15 cellular contexts compared by ENCODE assay signal in genomic region chr10:8047452-8048280, GRCh38. TPM values are rescaled to one million over a fixed set of nuclear protein-coding genes. Genes with fewer than 3 reads are reported as not detected.
DNase-seq lines count a peak whose midpoint lies in the region; ATAC-seq and TF ChIP-seq lines count a peak whose summit lies in the region.
"Had no signal": no experiment of that assay in that cellular context is flagged by ENCODE, and none has a peak within 500 bp of the region (broad histone marks: within the 10 kb centered on the region; RNA-seq: fewer than 3 reads in every experiment).

No MANE protein-coding gene starts in this region.

- peaks cover 95% of the 10 kb centered on the region for H3K27me3 Mint-ChIP-seq in H9 (ENCODE audit: low read depth)
- peaks cover 100% of the 10 kb centered on the region for H3K27me3 Mint-ChIP-seq in nephron (ENCODE audit: low read depth)

- peak overlapping the region; percentile 93 for H3K4me3 ChIP-seq in BE2C (ENCODE audit: low read depth, low read length)
- H3K4me3 ChIP-seq in ectodermal cell (ENCODE audit: insufficient read depth, low read depth, low read length), result peak overlapping the region; percentile 16
- no peak overlapping the region for H3K4me3 ChIP-seq in transverse colon
- H3K4me3 ChIP-seq: esophagus squamous epithelium had no signal

- no peak overlapping the region for H4K91ac ChIP-seq in H9 (ENCODE audit: insufficient read length, low read depth, low read length)

- no peak overlapping the region for H3K23ac ChIP-seq in H9 (ENCODE audit: insufficient read length, low read depth, low read length)

- TF ChIP-seq POLR2A in transverse colon (IDR thresholded peaks at IDR 0.05), result no peak

- H3K4me1 ChIP-seq in BE2C (no peaks in the 10 kb centered on the region), H9 (ENCODE audit: insufficient read depth, low read length) (no peaks in the 10 kb centered on the region; the same call in 1 of the 2 replicates), ectodermal cell (ENCODE audit: control insufficient read depth, insufficient read depth, low read length) (peaks cover 54% of the 10 kb centered on the region), transverse colon (peaks cover 15 to 67% (median 48%) of the 10 kb centered on the region in 4 donors)

- H3K9me3 Mint-ChIP-seq in H9 (peaks cover 0 to 3% of the 10 kb centered on the region in 2 experiments; a peak in 3 of 5 replicates), nephron (no peaks in the 10 kb centered on the region)
- H3K9me3 Mint-ChIP-seq: activated naive CD4-positive, alpha-beta T cell treated with anti-CD3 and anti-CD28 coated beads for 36 hours had no signal

- DNase-seq in BE2C (peak; percentile 62), H9 (no peak), transverse colon (no peak), DMS153 treated with DMSO at 0.1 percent for 48 hours (lab: John Stamatoyannopoulos, UW; ENCODE audit: unreplicated experiment) (no peak), anterior cingulate cortex (lab: John Stamatoyannopoulos, UW) (no peak)
- DNase-seq: cerebellar nuclear complex, esophagus squamous epithelium had no signal

- no peak overlapping the region for H2AK5ac ChIP-seq in H9 (ENCODE audit: insufficient read length, low read length)

- TF ChIP-seq CTCF in BE2C (IDR thresholded peaks at IDR 0.05; ENCODE audit: low read depth, low read length), result no peak
- no peak for TF ChIP-seq CTCF in H9 (conservative IDR thresholded peaks at IDR 0.05)
- TF ChIP-seq CTCF in nephron (IDR thresholded peaks at IDR 0.05; ENCODE audit: unreplicated experiment in 3 of 3), result no peak
- TF ChIP-seq CTCF in transverse colon (IDR thresholded peaks at IDR 0.05), result no peak

- H3K27me3 ChIP-seq in BE2C (no peaks in the 10 kb centered on the region), H9 (ENCODE audit: insufficient read depth, low read length) (peaks cover 96% of the 10 kb centered on the region), ectodermal cell (ENCODE audit: control insufficient read depth, insufficient read depth, low read length, poor library complexity, severe bottlenecking) (peaks cover 100% of the 10 kb centered on the region), transverse colon (peaks cover 100% of the 10 kb centered on the region)

- H3K79me1 ChIP-seq in H9 (ENCODE audit: insufficient read depth, low read depth, low read length, poor library complexity, severe bottlenecking), result no peaks in the 10 kb centered on the region

- H3K27ac ChIP-seq in H9 (ENCODE audit: insufficient read length, low read depth, low read length) (no peak overlapping the region), ectodermal cell (ENCODE audit: insufficient read depth, low read depth, low read length, poor library complexity, severe bottlenecking) (no peak overlapping the region), transverse colon (no peak overlapping the region)
- H3K27ac ChIP-seq: C4-2B, esophagus squamous epithelium had no signal

- intact Hi-C loops in transverse colon (cut with DNase I; ENCODE audit: low total_unique reads), result no loop called here

- in situ Hi-C loops in transverse colon (cut with MboI; ENCODE audit: low pct_ligation_motif_present in 1 of 4, low pct_unique_long_range_greater_than_20kb in 1 of 4, low sequenced_read_pairs in 3 of 4), result loop anchor here in 1 of 4 donors (25.0 kb wide), 1 partner anchor 415 kb away; no protein-coding TSS in a partner anchor

- H2BK15ac ChIP-seq in H9 (ENCODE audit: low read depth, low read length), result no peak overlapping the region

- H3K56ac ChIP-seq in H9 (ENCODE audit: insufficient read length, low read depth, low read length), result no peak overlapping the region

- H3K4ac ChIP-seq in H9 (ENCODE audit: low read depth, low read length), result no peak overlapping the region

- no peak overlapping the region for H3K27ac Mint-ChIP-seq in H9
- H3K27ac Mint-ChIP-seq in nephron, result peak overlapping the region in 1 of 3 experiments; percentile 66
- H3K27ac Mint-ChIP-seq: activated naive CD4-positive, alpha-beta T cell treated with anti-CD3 and anti-CD28 coated beads for 36 hours had no signal

- H3K23me2 ChIP-seq in H9 (ENCODE audit: insufficient read length, low read depth, low read length, poor library complexity, severe bottlenecking), result peaks cover 12% of the 10 kb centered on the region

- H3K36me3 Mint-ChIP-seq in H9 (ENCODE audit: insufficient read depth in 1 of 3, low read depth in 3 of 3) (no peaks in the 10 kb centered on the region; a peak in 1 of 7 replicates), nephron (ENCODE audit: low read depth) (no peaks in the 10 kb centered on the region)

- H2AFZ ChIP-seq in H9 (ENCODE audit: low read length), result no peak overlapping the region

- no peak overlapping the region for H2BK12ac ChIP-seq in H9 (ENCODE audit: insufficient read length, low read depth, low read length)

- H3K9ac ChIP-seq in H9 (ENCODE audit: extremely low read depth, insufficient read length, low read length), result no peak overlapping the region

- H3K4me1 Mint-ChIP-seq in H9 (peaks cover 47 to 69% of the 10 kb centered on the region in 2 experiments), nephron (peaks cover 33% of the 10 kb centered on the region)

- H3T11ph ChIP-seq in H9 (ENCODE audit: low read length), result no peak overlapping the region

- no peaks in the 10 kb centered on the region for H4K20me1 ChIP-seq in H9 (ENCODE audit: control insufficient read depth, insufficient read depth, insufficient read length)

- no peak overlapping the region for H2BK5ac ChIP-seq in H9 (ENCODE audit: insufficient read length, low read length)

- H4K5ac ChIP-seq in H9 (ENCODE audit: insufficient read length, low read depth, low read length), result no peak overlapping the region

- peak overlapping the region; percentile 21 for H3K4me2 ChIP-seq in H9 (ENCODE audit: insufficient read depth, insufficient read length, low read length)

- H3K36me3 ChIP-seq in BE2C, result no peaks in the 10 kb centered on the region
- no peaks in the 10 kb centered on the region for H3K36me3 ChIP-seq in ectodermal cell (ENCODE audit: control insufficient read depth, insufficient read depth, low read length)
- no peaks in the 10 kb centered on the region for H3K36me3 ChIP-seq in transverse colon
- H3K36me3 ChIP-seq: esophagus squamous epithelium had no signal

- TF ChIP-seq EP300 in transverse colon (IDR thresholded peaks at IDR 0.05; ENCODE audit: low read depth), result no peak

- no peaks in the 10 kb centered on the region for H3K9me3 ChIP-seq in BE2C
- no peaks in the 10 kb centered on the region for H3K9me3 ChIP-seq in H9 (ENCODE audit: control insufficient read depth, low read depth, low read length)
- H3K9me3 ChIP-seq in ectodermal cell (ENCODE audit: control insufficient read depth, low read length), result no peaks in the 10 kb centered on the region
- no peaks in the 10 kb centered on the region for H3K9me3 ChIP-seq in transverse colon
- H3K9me3 ChIP-seq: esophagus squamous epithelium had no signal

- H3K4me3 Mint-ChIP-seq in H9 (peak overlapping the region in 1 of 2 experiments; percentile 75; a peak in 3 of 5 replicates), nephron (peak overlapping the region; percentile 70 to 73 (median 72))

- H2BK120ac ChIP-seq in H9 (ENCODE audit: low read depth, low read length, poor library complexity, severe bottlenecking), result no peak overlapping the region

- no peaks in the 10 kb centered on the region for H3K79me2 ChIP-seq in H9 (ENCODE audit: insufficient read depth, low read length)

- WGBS in H9 (ENCODE audit: extremely low coverage, insufficient read length, low lambda C conversion rate), result no CpG with 5 or more reads among the region's 30 CpGs
- 1 to 2% methylated on average over 30 of the region's 30 CpGs for WGBS in ectodermal cell, 2 experiments
- WGBS in transverse colon (ENCODE audit: low coverage in 1 of 2), 2 donors, result 13 to 27% methylated on average over 3 to 30 of the region's 30 CpGs

- H3K14ac ChIP-seq in H9 (ENCODE audit: insufficient read depth, low read length), result no peak overlapping the region

- no peak for ATAC-seq in HG03342 (IDR thresholded peaks at IDR 0.05; ENCODE audit: unreplicated experiment)
- ATAC-seq: activated CD4-positive, CD25-positive, alpha-beta regulatory T cell treated with anti-CD3 and anti-CD28 coated beads, Interleukin-2, amount 50 U/mL, for 24 hours; HCT116 had no signal

- H4K8ac ChIP-seq in H9 (replicated peaks; ENCODE audit: insufficient read length, low read depth, low read length), result no peak overlapping the region

- H2BK20ac ChIP-seq in H9 (ENCODE audit: low read depth, low read length, poor library complexity, severe bottlenecking), result no peak overlapping the region

- no peak overlapping the region for H3K18ac ChIP-seq in H9 (ENCODE audit: insufficient read length, low read depth, low read length)

RNA-seq across cellular contexts. Expression of gene GATA3, which starts 6.8 kb away (rescaled TPM):
- 223 TPM for polyA plus RNA-seq in BE2C (2012; ENCODE audit: insufficient read depth, insufficient read length, low read depth)
- total RNA-seq in H9 (2021), result 0.31 TPM in 2 replicates
- 1.8 TPM for polyA plus RNA-seq in ectodermal cell (2013, experiment 1 of 4)
- polyA plus RNA-seq in ectodermal cell (2013, experiment 2 of 4), result 1.3 TPM
- polyA plus RNA-seq in ectodermal cell (2013, experiment 3 of 4), result 1.8 TPM
- 1.3 TPM for polyA plus RNA-seq in ectodermal cell (2013, experiment 4 of 4)
- under 1 TPM in 1 of 4 donors, not detected in 3; 0.48 TPM for total RNA-seq in transverse colon
- total RNA-seq: G401 had no signal

Comparison
In these comparisons a context has a peak if more than half of its experiments do, and no peak if none do; other contexts are left out.
1. H3K4me3 ChIP-seq: peak in BE2C (single experiment) and ectodermal cell (single experiment); none in transverse colon (0 of 4).